ENCODE assay signal across 17 cellular contexts in the genomic region with DNA sequence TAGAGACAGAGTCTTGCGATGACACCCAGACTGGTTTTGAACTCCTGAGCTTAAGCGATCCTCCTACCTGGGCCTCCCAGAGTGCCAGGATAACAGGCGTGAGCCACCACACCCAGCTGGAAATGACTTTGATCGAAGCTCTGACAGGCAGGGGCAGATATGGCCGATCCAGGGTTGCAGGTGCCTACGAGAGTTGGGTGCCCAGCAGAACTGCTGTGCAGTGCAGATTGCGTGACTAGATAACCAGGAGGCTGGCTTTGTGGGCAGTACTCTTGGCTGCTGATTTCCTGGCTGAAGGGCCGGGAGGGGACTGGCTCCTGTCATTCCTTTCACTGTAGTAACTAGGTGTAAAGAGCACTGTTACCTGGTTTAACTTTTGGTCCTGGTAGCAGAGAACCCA. TPM values are rescaled to one million over a fixed set of nuclear protein-coding genes. Genes with fewer than 3 reads are reported as not detected.
DNase-seq lines count a peak whose midpoint lies in the region; ATAC-seq and TF ChIP-seq lines count a peak whose summit lies in the region.
"Had no signal": no experiment of that assay in that cellular context is flagged by ENCODE, and none has a peak within 500 bp of the region (broad histone marks: within the 10 kb centered on the region; RNA-seq: fewer than 3 reads in every experiment).

No MANE protein-coding gene starts in this region.

- peaks cover 11% of the 10 kb centered on the region for H3K4me1 Mint-ChIP-seq in activated CD4-positive, alpha-beta memory T cell treated with anti-CD3 and anti-CD28 coated beads, Interleukin-2, amount 10 ng/mL, durations not matched to agents 7 days and 5 days
- no peaks in the 10 kb centered on the region for H3K4me1 Mint-ChIP-seq in activated CD4-positive, alpha-beta memory T cell treated with anti-CD3 and anti-CD28 coated beads for 36 hours (ENCODE audit: low read depth)
- H3K4me1 Mint-ChIP-seq: B cell had no signal

- CTCF ChIA-PET in activated CD4-positive, alpha-beta memory T cell treated with anti-CD3 and anti-CD28 coated beads, Interleukin-2, amount 10 ng/mL, durations not matched to agents 7 days and 5 days (lab: Charles Lee): interaction anchor here (0.6 to 1.3 kb wide), 2 partner anchors 19 to 80 kb away, joined by 3 read pairs; partner anchors contain the start of gene ENDOG
- CTCF ChIA-PET in activated CD4-positive, alpha-beta memory T cell treated with anti-CD3 and anti-CD28 coated beads for 36 hours (lab: Charles Lee): no interaction called here
- CTCF ChIA-PET in RWPE1 (lab: Yijun Ruan, JAX): interaction anchor here (0.6 to 1.0 kb wide), 3 partner anchors 20 to 130 kb away, joined by 3 read pairs; partner anchors contain the start of gene PKN3

- no peaks in the 10 kb centered on the region for H3K9me3 Mint-ChIP-seq in activated CD4-positive, alpha-beta memory T cell treated with anti-CD3 and anti-CD28 coated beads, Interleukin-2, amount 10 ng/mL, durations not matched to agents 7 days and 5 days
- H3K9me3 Mint-ChIP-seq in activated CD4-positive, alpha-beta memory T cell treated with anti-CD3 and anti-CD28 coated beads for 36 hours: no peaks in the 10 kb centered on the region
- H3K9me3 Mint-ChIP-seq: CD4-positive, CD25-positive, alpha-beta regulatory T cell; CD8-positive, alpha-beta memory T cell had no signal

- DNase-seq in activated CD4-positive, alpha-beta memory T cell treated with anti-CD3 and anti-CD28 coated beads, Interleukin-2, amount 10 ng/mL, durations not matched to agents 7 days and 5 days: no peak
- no peak for DNase-seq in activated CD4-positive, alpha-beta memory T cell treated with anti-CD3 and anti-CD28 coated beads for 36 hours
- DNase-seq in RWPE1 (ENCODE audit: low spot score): no peak
- no peak for DNase-seq in NCI-H526 treated with DMSO at 0.1 percent for 48 hours (lab: John Stamatoyannopoulos, UW)
- DNase-seq: CD4-positive, CD25-positive, alpha-beta regulatory T cell; CD8-positive, alpha-beta memory T cell; COR-L47; DMS 273 treated with DMSO at 0.1 percent for 48 hours; DMS53; DND-41; EL had no signal

- H3K4me2 ChIP-seq in parathyroid adenoma (ENCODE audit: low read length): peak overlapping the region; percentile 41
- H3K4me2 ChIP-seq: BLaER1 treated with 17β-estradiol and CSF1 and Interleukin-3, amounts not matched to agents 10 nM and 100 nM had no signal

- TF ChIP-seq CTCF in RWPE1 (conservative IDR thresholded peaks at IDR 0.05; ENCODE audit: low read depth) (no peak), parathyroid adenoma (IDR thresholded peaks at IDR 0.05) (no peak)

- H3K9ac ChIP-seq in parathyroid adenoma: no peak overlapping the region
- H3K9ac ChIP-seq: BLaER1 treated with 17β-estradiol and CSF1 and Interleukin-3, amounts not matched to agents 10 nM and 100 nM had no signal

- no peaks in the 10 kb centered on the region for H3K79me2 ChIP-seq in parathyroid adenoma

- H3K27me3 ChIP-seq in parathyroid adenoma (ENCODE audit: control insufficient read depth, insufficient read depth, low read length): no peaks in the 10 kb centered on the region
- H3K27me3 ChIP-seq: BLaER1 treated with 17β-estradiol and CSF1 and Interleukin-3, amounts not matched to agents 10 nM and 100 nM had no signal

- POLR2A ChIA-PET in activated CD4-positive, alpha-beta memory T cell treated with anti-CD3 and anti-CD28 coated beads, Interleukin-2, amount 10 ng/mL, durations not matched to agents 7 days and 5 days (lab: Charles Lee): no interaction called here
- POLR2A ChIA-PET in activated CD4-positive, alpha-beta memory T cell treated with anti-CD3 and anti-CD28 coated beads for 36 hours (lab: Charles Lee): interaction anchor here (1.0 kb wide), 1 partner anchor 31 kb away, joined by 4 read pairs; no protein-coding TSS in a partner anchor
- POLR2A ChIA-PET in RWPE1 (lab: Yijun Ruan, JAX; ENCODE audit: low non-redundant PET): interaction anchor here (0.6 kb wide), 1 partner anchor 165 kb away, joined by 5 read pairs; no protein-coding TSS in a partner anchor

- H3K27me3 Mint-ChIP-seq in activated CD4-positive, alpha-beta memory T cell treated with anti-CD3 and anti-CD28 coated beads, Interleukin-2, amount 10 ng/mL, durations not matched to agents 7 days and 5 days: no peaks in the 10 kb centered on the region
- H3K27me3 Mint-ChIP-seq in activated CD4-positive, alpha-beta memory T cell treated with anti-CD3 and anti-CD28 coated beads for 36 hours: no peaks in the 10 kb centered on the region
- H3K27me3 Mint-ChIP-seq: B cell; CD4-positive, CD25-positive, alpha-beta regulatory T cell; CD8-positive, alpha-beta memory T cell had no signal

- no peaks in the 10 kb centered on the region for H3K36me3 ChIP-seq in parathyroid adenoma (ENCODE audit: control insufficient read depth, insufficient read depth, low read length)

- H2AFZ ChIP-seq in parathyroid adenoma: no peak overlapping the region

- H3K4me1 ChIP-seq in parathyroid adenoma: peaks cover 4% of the 10 kb centered on the region
- H3K4me1 ChIP-seq: BLaER1 treated with 17β-estradiol and CSF1 and Interleukin-3, amounts not matched to agents 10 nM and 100 nM; HAP-1 had no signal

- no peak overlapping the region for H3K4me3 Mint-ChIP-seq in activated CD4-positive, alpha-beta memory T cell treated with anti-CD3 and anti-CD28 coated beads, Interleukin-2, amount 10 ng/mL, durations not matched to agents 7 days and 5 days
- H3K4me3 Mint-ChIP-seq in activated CD4-positive, alpha-beta memory T cell treated with anti-CD3 and anti-CD28 coated beads for 36 hours: no peak overlapping the region
- H3K4me3 Mint-ChIP-seq: B cell; CD4-positive, CD25-positive, alpha-beta regulatory T cell; CD8-positive, alpha-beta memory T cell had no signal

- ATAC-seq in HG02678 (IDR thresholded peaks at IDR 0.05; ENCODE audit: unreplicated experiment): no peak
- ATAC-seq: GM12878 had no signal

- intact Hi-C loops in activated CD4-positive, alpha-beta memory T cell treated with anti-CD3 and anti-CD28 coated beads for 36 hours (cut with micrococcal nuclease): no loop called here

- peaks cover 34% of the 10 kb centered on the region for H3K36me3 Mint-ChIP-seq in activated CD4-positive, alpha-beta memory T cell treated with anti-CD3 and anti-CD28 coated beads, Interleukin-2, amount 10 ng/mL, durations not matched to agents 7 days and 5 days (ENCODE audit: low read depth)
- H3K36me3 Mint-ChIP-seq in activated CD4-positive, alpha-beta memory T cell treated with anti-CD3 and anti-CD28 coated beads for 36 hours: peaks cover 19% of the 10 kb centered on the region

- no peak overlapping the region for H3K4me3 ChIP-seq in parathyroid adenoma (ENCODE audit: low read depth, low read length)
- H3K4me3 ChIP-seq: BLaER1 treated with 17β-estradiol and CSF1 and Interleukin-3, amounts not matched to agents 10 nM and 100 nM; GM12878; HAP-1 had no signal

- peak overlapping the region; percentile 12; the same call in 1 of the 2 replicates for H3K27ac ChIP-seq in RWPE1
- peak overlapping the region; percentile 49 for H3K27ac ChIP-seq in parathyroid adenoma
- H3K27ac ChIP-seq: BLaER1 treated with 17β-estradiol and CSF1 and Interleukin-3, amounts not matched to agents 10 nM and 100 nM had no signal

- no peaks in the 10 kb centered on the region for H3K9me3 ChIP-seq in parathyroid adenoma (ENCODE audit: control insufficient read depth, low read length)
- H3K9me3 ChIP-seq: BLaER1 treated with 17β-estradiol and CSF1 and Interleukin-3, amounts not matched to agents 10 nM and 100 nM; HAP-1 had no signal

- peak overlapping the region; percentile 55 for H3K27ac Mint-ChIP-seq in activated CD4-positive, alpha-beta memory T cell treated with anti-CD3 and anti-CD28 coated beads, Interleukin-2, amount 10 ng/mL, durations not matched to agents 7 days and 5 days
- no peak overlapping the region for H3K27ac Mint-ChIP-seq in activated CD4-positive, alpha-beta memory T cell treated with anti-CD3 and anti-CD28 coated beads for 36 hours
- H3K27ac Mint-ChIP-seq: B cell; CD4-positive, CD25-positive, alpha-beta regulatory T cell had no signal

RNA-seq across cellular contexts. Expression of gene TBC1D13, which starts 11.8 kb away (rescaled TPM):
- total RNA-seq in activated CD4-positive, alpha-beta memory T cell treated with anti-CD3 and anti-CD28 coated beads, Interleukin-2, amount 10 ng/mL, durations not matched to agents 7 days and 5 days: 10 to 100 TPM; 18.0 to 21.4 TPM
- total RNA-seq in activated CD4-positive, alpha-beta memory T cell treated with anti-CD3 and anti-CD28 coated beads for 36 hours: 10 to 100 TPM; 14.6 to 14.9 TPM

RNA-seq across cellular contexts. Expression of gene ENDOG, which starts 19.4 kb away (rescaled TPM):
- 10 to 100 TPM; 16.7 to 19.1 TPM for total RNA-seq in activated CD4-positive, alpha-beta memory T cell treated with anti-CD3 and anti-CD28 coated beads, Interleukin-2, amount 10 ng/mL, durations not matched to agents 7 days and 5 days
- 10 to 100 TPM; 13.8 to 14.2 TPM for total RNA-seq in activated CD4-positive, alpha-beta memory T cell treated with anti-CD3 and anti-CD28 coated beads for 36 hours

RNA-seq across cellular contexts. Expression of gene ZER1, which starts 27.2 kb away (rescaled TPM):
- total RNA-seq in activated CD4-positive, alpha-beta memory T cell treated with anti-CD3 and anti-CD28 coated beads, Interleukin-2, amount 10 ng/mL, durations not matched to agents 7 days and 5 days: 10 to 100 TPM; 24.1 to 24.4 TPM
- total RNA-seq in activated CD4-positive, alpha-beta memory T cell treated with anti-CD3 and anti-CD28 coated beads for 36 hours: 10 to 100 TPM; 16.2 to 18.0 TPM

RNA-seq across cellular contexts. Expression of gene SPOUT1, which starts 30.7 kb away (rescaled TPM):
- total RNA-seq in activated CD4-positive, alpha-beta memory T cell treated with anti-CD3 and anti-CD28 coated beads, Interleukin-2, amount 10 ng/mL, durations not matched to agents 7 days and 5 days: 10 to 100 TPM; 54.3 to 59.2 TPM
- total RNA-seq in activated CD4-positive, alpha-beta memory T cell treated with anti-CD3 and anti-CD28 coated beads for 36 hours: 10 to 100 TPM; 89.2 to 94.2 TPM
